ENCODE assay signal across 28 cellular contexts in genomic region chr20:54454982-54455381, GRCh38. TPM values are rescaled to one million over a fixed set of nuclear protein-coding genes. Genes with fewer than 3 reads are reported as not detected.
"Had no signal": no experiment of that assay in that cellular context is flagged by ENCODE, and none has a peak within 500 bp of the region (broad histone marks: within the 10 kb centered on the region; RNA-seq: fewer than 3 reads in every experiment).

No MANE protein-coding gene starts in this region.

- DNase-seq: activated effector memory CD4-positive, alpha-beta T cell treated with anti-CD3 and anti-CD28 coated beads, Interleukin-2, amount 50 U/mL, for 16 hours; activated effector memory CD4-positive, alpha-beta T cell treated with Interleukin-2 at 50 U/mL for 16 hours; activated gamma-delta T cell; activated gamma-delta T cell treated with Interleukin-2 at 50 U/mL for 16 hours; activated naive CD4-positive, alpha-beta T cell treated with anti-CD3 and anti-CD28 coated beads for 36 hours; activated naive CD4-positive, alpha-beta T cell treated with anti-CD3 and anti-CD28 coated beads, Interleukin-2, amount 10 ng/mL, durations not matched to agents 7 days and 5 days; activated naive CD4-positive, alpha-beta T cell treated with anti-CD3 and anti-CD28 coated beads, Interleukin-2, amount 50 U/mL, for 16 hours; activated naive CD4-positive, alpha-beta T cell treated with Interleukin-2 at 50 U/mL for 16 hours; activated naive CD8-positive, alpha-beta T cell treated with anti-CD3 and anti-CD28 coated beads for 36 hours; activated naive CD8-positive, alpha-beta T cell treated with anti-CD3 and anti-CD28 coated beads, Interleukin-2, amount 10 ng/mL, durations not matched to agents 7 days and 5 days; activated naive CD8-positive, alpha-beta T cell treated with anti-CD3 and anti-CD28 coated beads, Interleukin-2, amount 50 U/mL, for 24 hours; activated T-cell treated with anti-CD3 and anti-CD28 coated beads, Interleukin-2, amount 50 U/mL, for 1 hour; activated T-cell treated with anti-CD3 and anti-CD28 coated beads, Interleukin-2, amount 50 U/mL, for 24 hours; activated T-cell treated with anti-CD3 and anti-CD28 coated beads, Interleukin-2, amount 50 U/mL, for 4 hours; activated T-cell treated with anti-CD3 and anti-CD28 coated beads, Interleukin-2, amount 50 U/mL, for 48 hours; activated T-cell treated with anti-CD3 and anti-CD28 coated beads, Interleukin-2, amount 50 U/mL, for 72 hours; adrenal gland; amniotic stem cell; amygdala; anterior cingulate cortex; aorta; body of pancreas; brain microvascular endothelial cell; caudate nucleus; central memory CD4-positive, alpha-beta T cell; cerebellar nuclear complex had no signal

RNA-seq across cellular contexts. Expression of gene DOK5, which starts 20.4 kb away (rescaled TPM):
- total RNA-seq: activated naive CD8-positive, alpha-beta T cell treated with anti-CD3 and anti-CD28 coated beads, Interleukin-2, amount 10 ng/mL, durations not matched to agents 7 days and 5 days; ascending aorta; bronchial epithelial cell had no signal
